8 cellular contexts compared by ENCODE assay signal in the genomic region with DNA sequence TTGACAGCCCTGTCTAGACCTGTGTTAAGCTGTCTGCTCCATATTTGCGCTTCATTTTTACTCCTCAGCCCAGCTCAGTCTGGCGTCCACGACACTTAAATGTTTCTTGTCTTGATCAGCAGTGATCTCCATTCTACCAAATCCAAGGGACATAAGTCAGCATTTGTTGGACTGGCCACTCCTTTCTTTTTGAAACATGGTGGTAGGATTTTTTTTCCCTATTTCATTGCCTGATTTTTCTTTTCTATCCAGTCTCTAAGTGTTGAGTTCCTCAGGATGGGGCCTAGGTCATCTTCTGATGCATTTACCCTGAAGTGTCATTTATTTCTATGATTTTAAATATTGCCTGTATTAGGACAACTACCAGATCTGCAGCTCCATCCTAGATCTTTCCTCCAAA.
A peak's percentile ranks its signal among the peaks of the same experiment; 100 is the strongest.
DNase-seq lines count a peak whose midpoint lies in the region.

No MANE protein-coding gene starts in this region.

- H3K9ac ChIP-seq in iPS-20b (ENCODE audit: low read depth, low read length): peak overlapping the region; percentile 85

- H3K4me3 Mint-ChIP-seq in T-helper 1 cell treated with Interleukin-12 subunit alpha and Interleukin-12 subunit beta and Interleukin-4 antibody, amounts not matched to agents 30 μg/mL and 1 μg/mL, for 36 hours: peak overlapping the region; percentile 91
- peak overlapping the region; percentile 93 for H3K4me3 Mint-ChIP-seq in activated naive CD8-positive, alpha-beta T cell

- H3K27me3 ChIP-seq in iPS-20b (ENCODE audit: insufficient read depth, low read length): no peaks in the 10 kb centered on the region

- peak overlapping the region; percentile 97 for H3K4me3 ChIP-seq in iPS-20b (ENCODE audit: low read length)

- H3K36me3 ChIP-seq in iPS-20b (ENCODE audit: insufficient read depth, low read depth, low read length): peaks cover 14% of the 10 kb centered on the region

- H3K27ac Mint-ChIP-seq in T-helper 1 cell treated with Interleukin-12 subunit alpha and Interleukin-12 subunit beta and Interleukin-4 antibody, amounts not matched to agents 30 μg/mL and 1 μg/mL, for 36 hours: peak overlapping the region; percentile 91
- peak overlapping the region; percentile 96 for H3K27ac Mint-ChIP-seq in activated naive CD8-positive, alpha-beta T cell

- H3K9me3 Mint-ChIP-seq in T-helper 1 cell treated with Interleukin-12 subunit alpha and Interleukin-12 subunit beta and Interleukin-4 antibody, amounts not matched to agents 30 μg/mL and 1 μg/mL, for 36 hours: no peaks in the 10 kb centered on the region
- no peaks in the 10 kb centered on the region for H3K9me3 Mint-ChIP-seq in activated naive CD8-positive, alpha-beta T cell (ENCODE audit: low read depth)

- peaks cover 21% of the 10 kb centered on the region for H3K4me1 Mint-ChIP-seq in T-helper 1 cell treated with Interleukin-12 subunit alpha and Interleukin-12 subunit beta and Interleukin-4 antibody, amounts not matched to agents 30 μg/mL and 1 μg/mL, for 36 hours (ENCODE audit: low read depth)
- peaks cover 14% of the 10 kb centered on the region for H3K4me1 Mint-ChIP-seq in activated naive CD8-positive, alpha-beta T cell (ENCODE audit: low read depth)

- H3K27ac ChIP-seq in iPS-20b (ENCODE audit: low read length) (no peak overlapping the region), substantia nigra (ENCODE audit: low read depth, low read length, poor library complexity, severe bottlenecking) (peak overlapping the region; percentile 69)

- peaks cover 7% of the 10 kb centered on the region for H3K36me3 Mint-ChIP-seq in T-helper 1 cell treated with Interleukin-12 subunit alpha and Interleukin-12 subunit beta and Interleukin-4 antibody, amounts not matched to agents 30 μg/mL and 1 μg/mL, for 36 hours (ENCODE audit: low read depth)
- H3K36me3 Mint-ChIP-seq in activated naive CD8-positive, alpha-beta T cell: no peaks in the 10 kb centered on the region

- no peaks in the 10 kb centered on the region for H3K27me3 Mint-ChIP-seq in T-helper 1 cell treated with Interleukin-12 subunit alpha and Interleukin-12 subunit beta and Interleukin-4 antibody, amounts not matched to agents 30 μg/mL and 1 μg/mL, for 36 hours (ENCODE audit: low read depth)
- H3K27me3 Mint-ChIP-seq in activated naive CD8-positive, alpha-beta T cell: no peaks in the 10 kb centered on the region

- H3K9me3 ChIP-seq in iPS-20b (ENCODE audit: insufficient read depth, low read depth, low read length): no peaks in the 10 kb centered on the region

- DNase-seq in T-helper 1 cell (no peak), substantia nigra (lab: John Stamatoyannopoulos, UW) (no peak), retina (no peak), midbrain (lab: John Stamatoyannopoulos, UW) (no peak)
- DNase-seq in stimulated activated CD4-positive, alpha-beta T cell treated with anti-CD3 and anti-CD28 coated beads, Interleukin-12 subunit alpha, Interleukin-12 subunit beta, amount 100 ng/mL, for 4 hours: no peak

- no peaks in the 10 kb centered on the region; the same call in 1 of the 2 replicates for H3K4me1 ChIP-seq in iPS-20b (ENCODE audit: insufficient read depth, low read length)
